Comparison of ENCODE assay signal across 2 cellular contexts in genomic region chr22:38873469-38874411, GRCh38.
TF ChIP-seq lines count a peak whose summit lies in the region.

No MANE protein-coding gene starts in this region.

TF ChIP-seq in SK-N-SH, 30 proteins besides CTCF, POLR2A, EP300 and RAD21 (continued from another document):
- TF ChIP-seq ZBTB33 (IDR thresholded peaks at IDR 0.05; ENCODE audit: borderline replicate concordance, low read depth) (no peak), FOSL2 (IDR thresholded peaks at IDR 0.05; ENCODE audit: borderline replicate concordance, low read depth) (no peak), YY1 (IDR thresholded peaks at IDR 0.05; ENCODE audit: low read depth) (no peak), USF2 (IDR thresholded peaks at IDR 0.05; ENCODE audit: borderline replicate concordance, low read depth, low read length) (no peak), USF1 (IDR thresholded peaks at IDR 0.05; ENCODE audit: borderline replicate concordance, low read depth) (no peak), RCOR1 (IDR thresholded peaks at IDR 0.05; ENCODE audit: low read length) (no peak), MEF2A (IDR thresholded peaks at IDR 0.05; ENCODE audit: borderline replicate concordance, low read depth) (no peak), TCF12 (IDR thresholded peaks at IDR 0.05) (no peak), NFIC (IDR thresholded peaks at IDR 0.05; ENCODE audit: borderline replicate concordance) (no peak), JUND (IDR thresholded peaks at IDR 0.05) (no peak), TEAD4 (IDR thresholded peaks at IDR 0.05; ENCODE audit: borderline replicate concordance, insufficient read depth) (no peak), REST (IDR thresholded peaks at IDR 0.05; ENCODE audit: low read depth, low read length) (no peak), GATA2 (CRISPR knock-in tag; IDR thresholded peaks at IDR 0.05) (no peak), MAX (IDR thresholded peaks at IDR 0.05; ENCODE audit: low read depth) (no peak), POLR2AphosphoS5 (IDR thresholded peaks at IDR 0.05; ENCODE audit: low read depth, low read length) (no peak), FOXJ3 (CRISPR knock-in tag; IDR thresholded peaks at IDR 0.05) (no peak), GABPA (IDR thresholded peaks at IDR 0.05; ENCODE audit: low read depth) (no peak), IRF3 (IDR thresholded peaks at IDR 0.05; ENCODE audit: low read depth, low read length) (no peak)

TF ChIP-seq in SK-N-SH treated with all-trans-retinoic acid at 6 μM for 48 hours, 23 proteins besides CTCF, POLR2A, EP300 and RAD21 (continued from another document):
- TF ChIP-seq TSHZ2 (CRISPR knock-in tag; IDR thresholded peaks at IDR 0.05), result no peak
- TF ChIP-seq ESRRG (CRISPR knock-in tag; IDR thresholded peaks at IDR 0.05), result no peak
- no peak for TF ChIP-seq CREB5 (CRISPR knock-in tag; IDR thresholded peaks at IDR 0.05; ENCODE audit: low read depth)
- TF ChIP-seq RARB (CRISPR knock-in tag; IDR thresholded peaks at IDR 0.05), result no peak
- no peak for TF ChIP-seq SNAI2 (CRISPR knock-in tag; IDR thresholded peaks at IDR 0.05)
- TF ChIP-seq CSRNP3 (CRISPR knock-in tag; IDR thresholded peaks at IDR 0.05), result no peak
- no peak for TF ChIP-seq POU6F1 (CRISPR knock-in tag; IDR thresholded peaks at IDR 0.05; ENCODE audit: borderline replicate concordance, low read depth)
- TF ChIP-seq ZNF565 (CRISPR knock-in tag; conservative IDR thresholded peaks at IDR 0.05; ENCODE audit: low read depth), result no peak
- TF ChIP-seq TOX (CRISPR knock-in tag; IDR thresholded peaks at IDR 0.05; ENCODE audit: borderline replicate concordance), result no peak
- TF ChIP-seq ARNTL (CRISPR knock-in tag; IDR thresholded peaks at IDR 0.05; ENCODE audit: borderline replicate concordance, low read depth), result no peak
- TF ChIP-seq ZNF70 (CRISPR knock-in tag; IDR thresholded peaks at IDR 0.05), result no peak
TF ChIP-seq in SK-N-SH treated with all-trans-retinoic acid at 6 μM for 48 hours: peak in this region for 0.
